8 cellular contexts compared by ENCODE assay signal in genomic region chr21:44940116-44940631, GRCh38. TPM values are rescaled to one million over a fixed set of nuclear protein-coding genes. Genes with fewer than 3 reads are reported as not detected.
A peak's percentile ranks its signal among the peaks of the same experiment; 100 is the strongest.
DNase-seq lines count a peak whose midpoint lies in the region; ATAC-seq and TF ChIP-seq lines count a peak whose summit lies in the region.

No MANE protein-coding gene starts in this region.

- no peak for TF ChIP-seq CTCF in WERI-Rb-1 (IDR thresholded peaks at IDR 0.05; ENCODE audit: low read depth, low read length)
- TF ChIP-seq CTCF in heart left ventricle (IDR thresholded peaks at IDR 0.05): no peak

- peak; percentile 31 for ATAC-seq in activated CD4-positive, alpha-beta T cell treated with anti-CD3 and anti-CD28 coated beads for 36 hours
- ATAC-seq in HG03066 (IDR thresholded peaks at IDR 0.05; ENCODE audit: low read depth, unreplicated experiment) (peak; percentile 35), heart left ventricle (peak in 3 of 4 donors; percentile 5 to 38 (median 23))

- intact Hi-C loops in activated CD4-positive, alpha-beta T cell treated with anti-CD3 and anti-CD28 coated beads for 36 hours (cut with DNase I, micrococcal nuclease): loop anchor here in 1 of 2 experiments (1.0 to 5.0 kb wide), 4 partner anchors 67 to 347 kb away; partner anchors contain the start of genes POFUT2, PTTG1IP and UBE2G2
- intact Hi-C loops in heart left ventricle (cut with DNase I): loop anchor here in 3 of 10 donors (10.0 kb wide), 3 partner anchors 335 to 495 kb away; partner anchors contain the start of gene POFUT2 (in 1 of the 3)

- POLR2A ChIA-PET in activated CD4-positive, alpha-beta T cell treated with anti-CD3 and anti-CD28 coated beads for 36 hours (lab: Charles Lee): interaction anchor here (0.6 to 1.0 kb wide), 2 partner anchors 20 to 226 kb away, joined by 3 read pairs; partner anchors contain the start of gene ITGB2

- CTCF ChIA-PET in activated CD4-positive, alpha-beta T cell treated with anti-CD3 and anti-CD28 coated beads for 36 hours (lab: Charles Lee): interaction anchor here (0.7 to 7.7 kb wide), 6 partner anchors 24 to 828 kb away, joined by 3 to 58 read pairs (median 4); no protein-coding TSS in a partner anchor

- H3K27ac Mint-ChIP-seq in activated CD4-positive, alpha-beta T cell treated with anti-CD3 and anti-CD28 coated beads for 36 hours: peak overlapping the region; percentile 84

- no peaks in the 10 kb centered on the region for H3K27me3 ChIP-seq in WERI-Rb-1 (ENCODE audit: insufficient read depth, low read depth, severe bottlenecking)
- H3K27me3 ChIP-seq in heart left ventricle: no peaks in the 10 kb centered on the region

- no peaks in the 10 kb centered on the region for H3K9me3 ChIP-seq in WERI-Rb-1 (ENCODE audit: severe bottlenecking)
- no peaks in the 10 kb centered on the region for H3K9me3 ChIP-seq in heart left ventricle

- H3K27ac ChIP-seq in WERI-Rb-1 (peak overlapping the region; percentile 83), heart left ventricle (peak overlapping the region in 11 of 12 donors; percentile 70 to 88 (median 77))

- no peak for DNase-seq in activated CD4-positive, alpha-beta T cell treated with anti-CD3 and anti-CD28 coated beads for 36 hours
- DNase-seq in activated CD4-positive, alpha-beta T cell treated with anti-CD3 and anti-CD28 coated beads for 4 hours: no peak
- no peak for DNase-seq in WERI-Rb-1
- DNase-seq in heart left ventricle: peak in 1 of 5 donors; percentile 28
- DNase-seq in skeletal muscle cell (ENCODE audit: low read depth): no peak
- DNase-seq in NOMO-1 (lab: John Stamatoyannopoulos, UW; ENCODE audit: unreplicated experiment in 2 of 2): no peak
- DNase-seq in NCI-H1048 (lab: John Stamatoyannopoulos, UW): no peak

- H3K4me3 ChIP-seq in WERI-Rb-1 (ENCODE audit: low read depth, low read length) (peak overlapping the region; percentile 77), heart left ventricle (peak overlapping the region; percentile 74 to 99 (median 82)), skeletal muscle cell (ENCODE audit: low read depth, low read length) (peak overlapping the region; percentile 87)

- H3K4me1 Mint-ChIP-seq in activated CD4-positive, alpha-beta T cell treated with anti-CD3 and anti-CD28 coated beads for 36 hours: peaks cover 40% of the 10 kb centered on the region

- 0 to 1% (median 0%) methylated on average over 22 to 53 of the region's 53 CpGs for WGBS in heart left ventricle, 4 donors

- TF ChIP-seq POLR2A in heart left ventricle (IDR thresholded peaks at IDR 0.05): peak in 1 of 2 donors; percentile 5

- H3K36me3 Mint-ChIP-seq in activated CD4-positive, alpha-beta T cell treated with anti-CD3 and anti-CD28 coated beads for 36 hours (ENCODE audit: low read depth): peaks cover 33% of the 10 kb centered on the region

- H3K4me1 ChIP-seq in heart left ventricle: peaks cover 0 to 40% (median 29%) of the 10 kb centered on the region in 12 donors

- peaks cover 50% of the 10 kb centered on the region for H3K36me3 ChIP-seq in WERI-Rb-1
- peaks cover 0 to 22% (median 17%) of the 10 kb centered on the region in 9 donors for H3K36me3 ChIP-seq in heart left ventricle

- no peaks in the 10 kb centered on the region for H3K27me3 Mint-ChIP-seq in activated CD4-positive, alpha-beta T cell treated with anti-CD3 and anti-CD28 coated beads for 36 hours

- H3K9me3 Mint-ChIP-seq in activated CD4-positive, alpha-beta T cell treated with anti-CD3 and anti-CD28 coated beads for 36 hours (ENCODE audit: low read depth): no peaks in the 10 kb centered on the region

- H3K4me3 Mint-ChIP-seq in activated CD4-positive, alpha-beta T cell treated with anti-CD3 and anti-CD28 coated beads for 36 hours: peak overlapping the region; percentile 88

RNA-seq across cellular contexts. Expression of gene SLX9, which starts 0.3 kb away (rescaled TPM):
- 10 to 100 TPM; 60.8 to 68.8 TPM for total RNA-seq in activated CD4-positive, alpha-beta T cell treated with anti-CD3 and anti-CD28 coated beads for 36 hours
- 10 to 100 TPM; 38.5 to 53.1 (median 47.1) TPM for total RNA-seq in heart left ventricle
- polyA plus RNA-seq in heart left ventricle: 10 to 100 TPM; 63.8 to 77.8 TPM

RNA-seq across cellular contexts. Expression of gene ITGB2, which starts 19.5 kb away (rescaled TPM):
- total RNA-seq in activated CD4-positive, alpha-beta T cell treated with anti-CD3 and anti-CD28 coated beads for 36 hours: 100 to 1,000 TPM; 217 to 250 TPM
- total RNA-seq in heart left ventricle: 100 to 1,000 TPM in 2 of 9 donors, 10 to 100 TPM in 5, 1 to 10 TPM in 2; 7.4 to 253 (median 27.7) TPM
- polyA plus RNA-seq in heart left ventricle: 10 to 100 TPM in 1 of 2 donors, 1 to 10 TPM in 1; 6.1 to 12.3 TPM
